19 cellular contexts compared by ENCODE assay signal in genomic region chr1:69506721-69507120, GRCh38.
DNase-seq lines count a peak whose midpoint lies in the region; ATAC-seq, FAIRE-seq and TF ChIP-seq lines count a peak whose summit lies in the region.
"Had no signal": no experiment of that assay in that cellular context is flagged by ENCODE, and none has a peak within 500 bp of the region (broad histone marks: within the 10 kb centered on the region; RNA-seq: fewer than 3 reads in every experiment).

No MANE protein-coding gene starts in this region.

- H2BK12ac ChIP-seq in neuronal stem cell (ENCODE audit: low read length), result no peak overlapping the region

- H3K36me3 ChIP-seq in GM23338 (ENCODE audit: insufficient read depth) (no peaks in the 10 kb centered on the region), MM.1S (replicated peaks; ENCODE audit: insufficient read depth, low read length) (no peaks in the 10 kb centered on the region), K562 (ENCODE audit: control insufficient read depth, insufficient read depth, low read length) (no peaks in the 10 kb centered on the region), neuronal stem cell (replicated peaks in 1 of 2; ENCODE audit: control insufficient read depth in 2 of 2, insufficient read depth in 2 of 2, low read length in 2 of 2) (no peaks in the 10 kb centered on the region)

- H4K8ac ChIP-seq in neuronal stem cell (ENCODE audit: low read depth, low read length), result no peak overlapping the region

- no peak for TF ChIP-seq POLR2A in K562 (conservative IDR thresholded peaks at IDR 0.05)

- H2BK120ac ChIP-seq in neuronal stem cell (ENCODE audit: low read depth, low read length), result no peak overlapping the region

- in situ Hi-C loops in K562 (cut with MboI), result no loop called here

- H2AFZ ChIP-seq in GM23338, result 0 out of 2 replicates have a peak overlapping the region, but pooled peaks have one; percentile 35
- H2AFZ ChIP-seq in MM.1S (ENCODE audit: low read length), result 0 out of 2 replicates have a peak overlapping the region, but pooled peaks have one; percentile 10
- H2AFZ ChIP-seq in K562 (ENCODE audit: low read depth, low read length), result peak overlapping the region; percentile 83
- peak overlapping the region; percentile 23 for H2AFZ ChIP-seq in neuronal stem cell (ENCODE audit: low read length)

- no peaks in the 10 kb centered on the region for H3K27me3 Mint-ChIP-seq in GM23338 (ENCODE audit: insufficient read depth, low read depth, poor library complexity)
- H3K27me3 Mint-ChIP-seq: CD4-positive, alpha-beta memory T cell had no signal

- no peaks in the 10 kb centered on the region for H3K9me3 Mint-ChIP-seq in GM23338
- H3K9me3 Mint-ChIP-seq: H9 had no signal

- H3K4me3 ChIP-seq in GM23338, result no peak overlapping the region
- no peak overlapping the region for H3K4me3 ChIP-seq in MM.1S (ENCODE audit: low read length)
- H3K4me3 ChIP-seq in K562, result no peak overlapping the region
- H3K4me3 ChIP-seq in neuronal stem cell (ENCODE audit: low read length in 2 of 2), result no peak overlapping the region

- no peak overlapping the region for H3K14ac ChIP-seq in neuronal stem cell (ENCODE audit: low read length)

- no peaks in the 10 kb centered on the region for H3K79me2 ChIP-seq in GM23338 (replicated peaks; ENCODE audit: insufficient read depth)
- no peaks in the 10 kb centered on the region for H3K79me2 ChIP-seq in MM.1S (ENCODE audit: low read length)
- H3K79me2 ChIP-seq in K562 (ENCODE audit: control insufficient read depth, insufficient read depth, low read length), result no peaks in the 10 kb centered on the region

- no peak overlapping the region for H3K9ac ChIP-seq in MM.1S (ENCODE audit: low read length)
- no peak overlapping the region for H3K9ac ChIP-seq in K562 (ENCODE audit: insufficient read depth in 1 of 2, low read depth in 2 of 2, low read length in 2 of 2)
- H3K9ac ChIP-seq in neuronal stem cell (ENCODE audit: low read depth, low read length, poor library complexity), result no peak overlapping the region

- H3K9me3 ChIP-seq in MM.1S (replicated peaks; ENCODE audit: insufficient read depth, low read length), result no peaks in the 10 kb centered on the region
- H3K9me3 ChIP-seq in K562 (replicated peaks; ENCODE audit: control insufficient read depth, insufficient read depth, low read depth, low read length), result no peaks in the 10 kb centered on the region
- no peaks in the 10 kb centered on the region for H3K9me3 ChIP-seq in neuronal stem cell (replicated peaks in 1 of 2; ENCODE audit: control insufficient read depth in 2 of 2, insufficient read depth in 1 of 2, low read depth in 1 of 2, low read length in 2 of 2)

- POLR2A ChIA-PET in K562 (lab: Yijun Ruan, JAX), result no interaction called here

- no peak overlapping the region for H2BK15ac ChIP-seq in neuronal stem cell (ENCODE audit: low read length)

- no peak for TF ChIP-seq RAD21 in K562 (CRISPR knock-in tag; conservative IDR thresholded peaks at IDR 0.05 in 1 of 2, IDR thresholded peaks at IDR 0.05 in 1 of 2)

- H2BK5ac ChIP-seq in neuronal stem cell (ENCODE audit: low read length), result no peak overlapping the region

- H3K23ac ChIP-seq in neuronal stem cell (ENCODE audit: low read depth, low read length, poor library complexity), result no peak overlapping the region

- no peaks in the 10 kb centered on the region for H3K79me1 ChIP-seq in neuronal stem cell (ENCODE audit: low read depth, low read length)

- H3K27ac ChIP-seq in GM23338 (ENCODE audit: low read depth), result no peak overlapping the region
- no peak overlapping the region for H3K27ac ChIP-seq in MM.1S (ENCODE audit: low read length)
- H3K27ac ChIP-seq in K562 (ENCODE audit: extremely low read depth, low read depth, low read length), result no peak overlapping the region
- H3K27ac ChIP-seq in neuronal stem cell (replicated peaks; ENCODE audit: low read length), result no peak overlapping the region

- no peak for DNase-seq in GM23338 (ENCODE audit: low spot score)
- no peak for DNase-seq in MM.1S
- DNase-seq in K562 (ENCODE audit: extremely low read depth in 1 of 4, low spot score in 3 of 4), result no peak
- DNase-seq in neuronal stem cell (ENCODE audit: low spot score), result no peak
- no peak for DNase-seq in kidney tubule cell (ENCODE audit: low spot score)
- no peak for DNase-seq in NCI-H1694 treated with DMSO at 0.1 percent for 48 hours (lab: John Stamatoyannopoulos, UW)
- no peak for DNase-seq in medulla oblongata (ENCODE audit: extremely low spot score)
- DNase-seq: C1 segment of cervical spinal cord; Calu3; CD4-positive, alpha-beta memory T cell; COR-L47; DMS53; DMS79 treated with DMSO at 0.1 percent for 48 hours; GF-D8; H9 had no signal

- intact Hi-C loops in K562 (cut with micrococcal nuclease), result no loop called here

- no peak overlapping the region for H2AK5ac ChIP-seq in neuronal stem cell (ENCODE audit: low read depth, low read length)

- H4K20me1 ChIP-seq in GM23338 (replicated peaks; ENCODE audit: insufficient read depth) (no peaks in the 10 kb centered on the region), MM.1S (ENCODE audit: insufficient read depth, low read length) (no peaks in the 10 kb centered on the region), K562 (replicated peaks; ENCODE audit: control insufficient read depth, insufficient read depth, low read length) (no peaks in the 10 kb centered on the region)

- H3K4me3 Mint-ChIP-seq in GM23338, result no peak overlapping the region
- H3K4me3 Mint-ChIP-seq: CD4-positive, alpha-beta memory T cell; H9 had no signal

- TF ChIP-seq EP300 in K562 (IDR thresholded peaks at IDR 0.05; ENCODE audit: low read length), result no peak

- no peak overlapping the region for H3K27ac Mint-ChIP-seq in GM23338
- H3K27ac Mint-ChIP-seq: CD4-positive, alpha-beta memory T cell; H9 had no signal

- no peak for ATAC-seq in GM23338
- no peak for ATAC-seq in K562
- ATAC-seq: HCT116 had no signal

- H3K36me3 Mint-ChIP-seq in GM23338 (ENCODE audit: low read depth), result no peaks in the 10 kb centered on the region
- H3K36me3 Mint-ChIP-seq: CD4-positive, alpha-beta memory T cell had no signal

- no TSS peak for BruUV-seq in K562 (replicated peaks; lab: Mats Ljungman, UMichigan)

- no peaks in the 10 kb centered on the region for H3K9me1 ChIP-seq in K562 (ENCODE audit: control insufficient read depth, insufficient read depth, low read length)

- CTCF ChIA-PET in K562 (lab: Yijun Ruan, JAX; ENCODE audit: low intra/inter-chr PET ratio), result no interaction called here

- no peak for FAIRE-seq in K562 (lab: Jason Lieb, UNC)
- FAIRE-seq: GM12891, GM18507, GM19239 had no signal

- TF ChIP-seq CTCF in GM23338 (conservative IDR thresholded peaks at IDR 0.05; ENCODE audit: low read depth in 2 of 2) (no peak), MM.1S (IDR thresholded peaks at IDR 0.05; ENCODE audit: low read length) (no peak), K562 (IDR thresholded peaks at IDR 0.05 in 2 of 3, conservative IDR thresholded peaks at IDR 0.05 in 1 of 3; ENCODE audit: insufficient read depth in 2 of 3, low read depth in 1 of 3, low read length in 3 of 3) (no peak)

- H3K27me3 ChIP-seq in GM23338 (ENCODE audit: insufficient read depth) (no peaks in the 10 kb centered on the region), MM.1S (replicated peaks; ENCODE audit: insufficient read depth, low read length) (no peaks in the 10 kb centered on the region), K562 (ENCODE audit: control insufficient read depth in 2 of 2, insufficient read depth in 2 of 2, low read length in 2 of 2) (no peaks in the 10 kb centered on the region), neuronal stem cell (ENCODE audit: control insufficient read depth in 3 of 3, insufficient read depth in 3 of 3, low read depth in 1 of 3, low read length in 3 of 3) (no peaks in the 10 kb centered on the region)

- H3K4me2 ChIP-seq in GM23338, result no peak overlapping the region; the same call in 1 of the 2 replicates
- no peak overlapping the region for H3K4me2 ChIP-seq in MM.1S (ENCODE audit: low read depth, low read length)
- H3K4me2 ChIP-seq in K562 (ENCODE audit: insufficient read depth, low read length), result no peak overlapping the region
- no peak overlapping the region for H3K4me2 ChIP-seq in neuronal stem cell (ENCODE audit: insufficient read depth, low read length, poor library complexity, severe bottlenecking)

- no peaks in the 10 kb centered on the region for H3K9me2 ChIP-seq in GM23338 (ENCODE audit: insufficient read depth)
- H3K9me2 ChIP-seq in MM.1S (replicated peaks; ENCODE audit: insufficient read depth, low read length), result no peaks in the 10 kb centered on the region

- H3K18ac ChIP-seq in neuronal stem cell (ENCODE audit: low read length), result no peak overlapping the region

- H3K4me1 ChIP-seq in GM23338 (ENCODE audit: insufficient read depth) (peaks cover 13% of the 10 kb centered on the region; the same call in 1 of the 2 replicates), MM.1S (ENCODE audit: low read length) (no peaks in the 10 kb centered on the region), K562 (replicated peaks in 1 of 2; ENCODE audit: control insufficient read depth in 2 of 2, insufficient read depth in 2 of 2, low read length in 2 of 2) (no peaks in the 10 kb centered on the region; a peak in 1 of 5 replicates), neuronal stem cell (ENCODE audit: control insufficient read depth in 2 of 2, insufficient read depth in 1 of 2, low read depth in 1 of 2, low read length in 2 of 2) (no peaks in the 10 kb centered on the region)

- peaks cover 5% of the 10 kb centered on the region; the same call in 2 of the 3 replicates for H3K4me1 Mint-ChIP-seq in GM23338
- H3K4me1 Mint-ChIP-seq: CD4-positive, alpha-beta memory T cell; H9 had no signal

- H3F3A ChIP-seq in GM23338 (replicated peaks; ENCODE audit: low read depth), result no peaks in the 10 kb centered on the region
- no peaks in the 10 kb centered on the region for H3F3A ChIP-seq in MM.1S (ENCODE audit: insufficient read depth, low read length)

- no peak overlapping the region for H3K4ac ChIP-seq in neuronal stem cell (ENCODE audit: low read length)

- no peak overlapping the region for H4K91ac ChIP-seq in neuronal stem cell (ENCODE audit: low read depth, low read length, poor library complexity)

- 0% methylated on average over 1 of the region's 1 CpG for WGBS in K562 (ENCODE audit: insufficient coverage, low coverage, missing lambda C conversion rate)
- WGBS in neuronal stem cell (ENCODE audit: extremely low coverage in 2 of 2, insufficient read length in 2 of 2, insufficient replicate concordance in 1 of 2), 2 donors, result no CpG with 5 or more reads among the region's 1 CpG

TF ChIP-seq in GM23338, 12 proteins besides CTCF, POLR2A, EP300 and RAD21 (continues in another document):
- no peak for TF ChIP-seq ZNF331 (CRISPR knock-in tag; IDR thresholded peaks at IDR 0.05; ENCODE audit: low read depth)
- no peak for TF ChIP-seq ZNF114 (CRISPR knock-in tag; IDR thresholded peaks at IDR 0.05)
- TF ChIP-seq EZH2 (IDR thresholded peaks at IDR 0.05; ENCODE audit: low read depth, unreplicated experiment), result no peak
- no peak for TF ChIP-seq CREB1 (CRISPR knock-in tag; IDR thresholded peaks at IDR 0.05; ENCODE audit: low read depth)

Comparison
In these comparisons a context has a peak if more than half of its experiments do, and no peak if none do; other contexts are left out.
1. H2AFZ ChIP-seq: peak in every context shown above with its lines; median percentile 83 in K562; 35 in GM23338; 23 in neuronal stem cell; 10 in MM.1S.